30 cellular contexts compared by ENCODE assay signal in genomic region chr4:84895283-84895682, GRCh38.
"Had no signal": no experiment of that assay in that cellular context is flagged by ENCODE, and none has a peak within 500 bp of the region (broad histone marks: within the 10 kb centered on the region; RNA-seq: fewer than 3 reads in every experiment).

No MANE protein-coding gene starts in this region.

- H3K4me2 ChIP-seq: KMS-11, SK-N-SH had no signal

- ATAC-seq: activated CD8-positive, alpha-beta memory T cell treated with anti-CD3 and anti-CD28 coated beads, Interleukin-2, amount 10 ng/mL, durations not matched to agents 7 days and 5 days; activated naive CD8-positive, alpha-beta T cell treated with anti-CD3 and anti-CD28 coated beads, Interleukin-2, amount 50 U/mL, for 24 hours; Panc1; WTC11 had no signal

- H3K27ac ChIP-seq: brain microvascular endothelial cell, KMS-11, SJSA1 had no signal

- H3K4me1 Mint-ChIP-seq: activated CD4-positive, alpha-beta memory T cell treated with anti-CD3 and anti-CD28 coated beads, Interleukin-2, amount 10 ng/mL, durations not matched to agents 7 days and 5 days; activated CD8-positive, alpha-beta memory T cell treated with anti-CD3 and anti-CD28 coated beads, Interleukin-2, amount 10 ng/mL, durations not matched to agents 7 days and 5 days; activated naive CD4-positive, alpha-beta T cell treated with anti-CD3 and anti-CD28 coated beads, Interleukin-2, amount 10 ng/mL, durations not matched to agents 7 days and 5 days; activated naive CD8-positive, alpha-beta T cell treated with anti-CD3 and anti-CD28 coated beads, Interleukin-2, amount 50 U/mL, for 24 hours had no signal

- H3K4me3 Mint-ChIP-seq: activated CD4-positive, alpha-beta memory T cell treated with anti-CD3 and anti-CD28 coated beads, Interleukin-2, amount 10 ng/mL, durations not matched to agents 7 days and 5 days; activated CD8-positive, alpha-beta memory T cell treated with anti-CD3 and anti-CD28 coated beads, Interleukin-2, amount 10 ng/mL, durations not matched to agents 7 days and 5 days; activated naive CD4-positive, alpha-beta T cell treated with anti-CD3 and anti-CD28 coated beads, Interleukin-2, amount 10 ng/mL, durations not matched to agents 7 days and 5 days; activated naive CD8-positive, alpha-beta T cell; activated naive CD8-positive, alpha-beta T cell treated with anti-CD3 and anti-CD28 coated beads, Interleukin-2, amount 50 U/mL, for 24 hours; T-helper 1 cell treated with Interleukin-12 subunit alpha and Interleukin-12 subunit beta and Interleukin-4 antibody, amounts not matched to agents 30 μg/mL and 1 μg/mL, for 36 hours; T-helper 2 cell treated with Interferon-gamma antibody and Interleukin-4, amounts not matched to agents 5 μg/mL and 100 μg/mL, for 36 hours; WTC11 had no signal

- H3K9ac ChIP-seq: KMS-11, SK-N-SH had no signal

- H3K36me3 Mint-ChIP-seq: activated CD8-positive, alpha-beta memory T cell treated with anti-CD3 and anti-CD28 coated beads, Interleukin-2, amount 10 ng/mL, durations not matched to agents 7 days and 5 days; activated naive CD4-positive, alpha-beta T cell treated with anti-CD3 and anti-CD28 coated beads, Interleukin-2, amount 10 ng/mL, durations not matched to agents 7 days and 5 days; activated naive CD8-positive, alpha-beta T cell; WTC11 had no signal

- H3K9me3 Mint-ChIP-seq: activated CD4-positive, alpha-beta memory T cell treated with anti-CD3 and anti-CD28 coated beads, Interleukin-2, amount 10 ng/mL, durations not matched to agents 7 days and 5 days; activated naive CD4-positive, alpha-beta T cell treated with anti-CD3 and anti-CD28 coated beads, Interleukin-2, amount 10 ng/mL, durations not matched to agents 7 days and 5 days; T-helper 1 cell treated with Interleukin-12 subunit alpha and Interleukin-12 subunit beta and Interleukin-4 antibody, amounts not matched to agents 30 μg/mL and 1 μg/mL, for 36 hours; T-helper 2 cell treated with Interferon-gamma antibody and Interleukin-4, amounts not matched to agents 5 μg/mL and 100 μg/mL, for 36 hours; WTC11 had no signal

- H3K9me3 ChIP-seq: SJSA1, SK-N-SH had no signal

- H3K4me1 ChIP-seq: SJSA1 had no signal

- DNase-seq: activated CD4-positive, alpha-beta memory T cell treated with anti-CD3 and anti-CD28 coated beads, Interleukin-2, amount 10 ng/mL, durations not matched to agents 7 days and 5 days; activated CD4-positive, alpha-beta T cell treated with anti-CD3 and anti-CD28 coated beads for 4 hours; activated CD4-positive, alpha-beta T cell treated with anti-CD3 and anti-CD28 coated beads, Interleukin-2, amount 50 U/mL, for 1 hour; activated CD4-positive, CD25-positive, alpha-beta regulatory T cell treated with anti-CD3 and anti-CD28 coated beads, Interleukin-2, amount 50 U/mL, for 72 hours; activated CD8-positive, alpha-beta memory T cell treated with anti-CD3 and anti-CD28 coated beads for 24 hours; activated CD8-positive, alpha-beta memory T cell treated with anti-CD3 and anti-CD28 coated beads, Interleukin-2, amount 10 ng/mL, durations not matched to agents 7 days and 5 days; activated CD8-positive, alpha-beta memory T cell treated with anti-CD3 and anti-CD28 coated beads, Interleukin-2, amount 50 U/mL, for 48 hours; activated effector memory CD4-positive, alpha-beta T cell treated with Interleukin-2 at 50 U/mL for 16 hours; activated naive CD4-positive, alpha-beta T cell treated with anti-CD3 and anti-CD28 coated beads, Interleukin-2, amount 10 ng/mL, durations not matched to agents 7 days and 5 days; activated naive CD8-positive, alpha-beta T cell treated with anti-CD3 and anti-CD28 coated beads, Interleukin-2, amount 50 U/mL, for 24 hours; activated T-cell treated with anti-CD3 and anti-CD28 coated beads, Interleukin-2, amount 50 U/mL, for 48 hours; anterior cingulate cortex; brain microvascular endothelial cell; central memory CD4-positive, alpha-beta T cell; NCI-H1092 treated with DMSO at 0.1 percent for 48 hours; NCI-H146; NCI-H187; NCI-H2029 treated with DMSO at 0.1 percent for 48 hours; NCI-H2107; NCI-H226; NCI-H524 treated with DMSO at 0.1 percent for 48 hours; SHP77 treated with DMSO at 0.1 percent for 48 hours; SK-N-SH had no signal

- H3K36me3 ChIP-seq: brain microvascular endothelial cell had no signal

- H3K27me3 ChIP-seq: brain microvascular endothelial cell, SJSA1 had no signal

- H3K9me2 ChIP-seq: SK-N-SH had no signal

- H3K27me3 Mint-ChIP-seq: activated CD4-positive, alpha-beta memory T cell treated with anti-CD3 and anti-CD28 coated beads, Interleukin-2, amount 10 ng/mL, durations not matched to agents 7 days and 5 days; activated CD8-positive, alpha-beta memory T cell treated with anti-CD3 and anti-CD28 coated beads, Interleukin-2, amount 10 ng/mL, durations not matched to agents 7 days and 5 days; activated naive CD4-positive, alpha-beta T cell treated with anti-CD3 and anti-CD28 coated beads, Interleukin-2, amount 10 ng/mL, durations not matched to agents 7 days and 5 days; activated naive CD8-positive, alpha-beta T cell; activated naive CD8-positive, alpha-beta T cell treated with anti-CD3 and anti-CD28 coated beads, Interleukin-2, amount 50 U/mL, for 24 hours had no signal

- H3K27ac Mint-ChIP-seq: activated CD4-positive, alpha-beta memory T cell treated with anti-CD3 and anti-CD28 coated beads, Interleukin-2, amount 10 ng/mL, durations not matched to agents 7 days and 5 days; activated CD8-positive, alpha-beta memory T cell treated with anti-CD3 and anti-CD28 coated beads, Interleukin-2, amount 10 ng/mL, durations not matched to agents 7 days and 5 days; activated naive CD4-positive, alpha-beta T cell treated with anti-CD3 and anti-CD28 coated beads, Interleukin-2, amount 10 ng/mL, durations not matched to agents 7 days and 5 days; activated naive CD8-positive, alpha-beta T cell; activated naive CD8-positive, alpha-beta T cell treated with anti-CD3 and anti-CD28 coated beads, Interleukin-2, amount 50 U/mL, for 24 hours; T-helper 1 cell treated with Interleukin-12 subunit alpha and Interleukin-12 subunit beta and Interleukin-4 antibody, amounts not matched to agents 30 μg/mL and 1 μg/mL, for 36 hours; T-helper 2 cell treated with Interferon-gamma antibody and Interleukin-4, amounts not matched to agents 5 μg/mL and 100 μg/mL, for 36 hours had no signal

- H3K4me3 ChIP-seq: SJSA1 had no signal
